10 cellular contexts compared by ENCODE assay signal in genomic region chrX:1521459-1521956, GRCh38. TPM values are rescaled to one million over a fixed set of nuclear protein-coding genes. Genes with fewer than 3 reads are reported as not detected.
DNase-seq lines count a peak whose midpoint lies in the region; ATAC-seq and TF ChIP-seq lines count a peak whose summit lies in the region.
"Had no signal": no experiment of that assay in that cellular context is flagged by ENCODE, and none has a peak within 500 bp of the region (broad histone marks: within the 10 kb centered on the region; RNA-seq: fewer than 3 reads in every experiment).

No MANE protein-coding gene starts in this region.

- H3K36me3 ChIP-seq in left lung = no peaks in the 10 kb centered on the region

- ATAC-seq in GM19463 (IDR thresholded peaks at IDR 0.05; ENCODE audit: unreplicated experiment) (peak; percentile 84), HG03442 (IDR thresholded peaks at IDR 0.05; ENCODE audit: unreplicated experiment) (peak; percentile 84), left lung (peak; percentile 62)
- ATAC-seq: body of pancreas had no signal

- peak overlapping the region in 1 of 2 donors; percentile 22 for H3K4me3 ChIP-seq in left lung
- H3K4me3 ChIP-seq: body of pancreas had no signal

- H3K27me3 ChIP-seq in left lung = no peaks in the 10 kb centered on the region
- H3K27me3 ChIP-seq: body of pancreas had no signal

- H3K9me3 ChIP-seq in left lung = peaks cover 0 to 7% of the 10 kb centered on the region in 2 donors
- H3K9me3 ChIP-seq: body of pancreas had no signal

- H3K27ac ChIP-seq in left lung (peak overlapping the region in 1 of 2 donors; percentile 73), caudate nucleus (ENCODE audit: low read depth, low read length) (no peak overlapping the region)
- H3K27ac ChIP-seq: body of pancreas, parathyroid adenoma had no signal

- intact Hi-C loops in left lung (cut with DNase I) = no loop called here

- H3K4me1 ChIP-seq in left lung = peaks cover 0 to 5% of the 10 kb centered on the region in 2 donors
- H3K4me1 ChIP-seq: body of pancreas, parathyroid adenoma had no signal

- TF ChIP-seq CTCF in left lung (IDR thresholded peaks at IDR 0.05) = no peak

- DNase-seq in CMK (ENCODE audit: low read depth) (peak; percentile 33), left lung (no peak), AG08396 (ENCODE audit: low spot score) (no peak), caudate nucleus (lab: John Stamatoyannopoulos, UW) (no peak), SHP77 (lab: John Stamatoyannopoulos, UW) (no peak)
- peak; percentile 51 for DNase-seq in activated CD4-positive, CD25-positive, alpha-beta regulatory T cell treated with anti-CD3 and anti-CD28 coated beads, Interleukin-2, amount 50 U/mL, for 72 hours

RNA-seq across cellular contexts. Expression of gene P2RY8, which starts 15.5 kb away (rescaled TPM):
- 1 to 10 TPM; 1.5 to 6.9 TPM for total RNA-seq in left lung

Comparison
In these comparisons a context has a peak if more than half of its experiments do, and no peak if none do; other contexts are left out.
1. DNase-seq: peak in CMK (single experiment) and activated CD4-positive, CD25-positive, alpha-beta regulatory T cell treated with anti-CD3 and anti-CD28 coated beads, Interleukin-2, amount 50 U/mL, for 72 hours (single experiment); none in left lung (0 of 2), AG08396 (single experiment), caudate nucleus (0 of 61) and SHP77 (0 of 2).
2. Peak in every context shown above with its lines, with median percentiles within 50 percentile points of each other: ATAC-seq.